In genomic region chr14:76245097-76245496, GRCh38 we compare ENCODE assay signal across 27 cellular contexts.
DNase-seq lines count a peak whose midpoint lies in the region; ATAC-seq, FAIRE-seq and TF ChIP-seq lines count a peak whose summit lies in the region.
"Had no signal": no experiment of that assay in that cellular context is flagged by ENCODE, and none has a peak within 500 bp of the region (broad histone marks: within the 10 kb centered on the region; RNA-seq: fewer than 3 reads in every experiment).

No MANE protein-coding gene starts in this region.

- H3K27ac Mint-ChIP-seq in MCF 10A (ENCODE audit: low read depth, unreplicated experiment): no peak overlapping the region
- H3K27ac Mint-ChIP-seq: CD14-positive monocyte; CD8-positive, alpha-beta memory T cell had no signal

- H3K4me3 ChIP-seq in mammary epithelial cell (replicated peaks in 1 of 3; ENCODE audit: insufficient read depth in 1 of 3, low read depth in 2 of 3, low read length in 3 of 3): no peak overlapping the region
- H3K4me3 ChIP-seq: K562, MG63 had no signal

- in situ Hi-C loops in mammary epithelial cell (cut with MboI; ENCODE audit: low sequenced_read_pairs in 2 of 2): no loop called here

- no peak overlapping the region for H3K9ac ChIP-seq in mammary epithelial cell (ENCODE audit: insufficient read depth, low read length)

- H3K4me2 ChIP-seq in mammary epithelial cell (ENCODE audit: insufficient read depth, low read depth, low read length): no peak overlapping the region

- FAIRE-seq in urothelium cell line (lab: Jason Lieb, UNC): no peak
- FAIRE-seq: GM18507 had no signal

- H3K79me2 ChIP-seq in mammary epithelial cell (ENCODE audit: insufficient read depth, low read length): no peaks in the 10 kb centered on the region

- ATAC-seq in foreskin keratinocyte (no peak), HG03025 (IDR thresholded peaks at IDR 0.05; ENCODE audit: low FRiP score, unreplicated experiment) (no peak)
- ATAC-seq: HCT116, K562 had no signal

- CTCF ChIA-PET in mammary epithelial cell (lab: Charles Lee; ENCODE audit: low non-redundant PET) (no interaction called here), MCF 10A (lab: Yijun Ruan, JAX) (no interaction called here)

- TF ChIP-seq CTCF in mammary epithelial cell (conservative IDR thresholded peaks at IDR 0.05 in 1 of 2, IDR thresholded peaks at IDR 0.05 in 1 of 2; ENCODE audit: extremely low read depth in 1 of 2, insufficient read depth in 1 of 2, low read depth in 1 of 2, low read length in 2 of 2) (no peak), MCF 10A (IDR thresholded peaks at IDR 0.05; ENCODE audit: unreplicated experiment) (no peak), foreskin keratinocyte (conservative IDR thresholded peaks at IDR 0.05) (no peak)

- intact Hi-C loops in mammary epithelial cell (cut with micrococcal nuclease) (no loop called here), MCF 10A (cut with micrococcal nuclease) (no loop called here)

- no peaks in the 10 kb centered on the region for H3K27me3 Mint-ChIP-seq in MCF 10A (ENCODE audit: insufficient read depth, unreplicated experiment)

- H3K4me1 ChIP-seq in mammary epithelial cell (ENCODE audit: insufficient read depth, low read length): no peaks in the 10 kb centered on the region
- H3K4me1 ChIP-seq in foreskin keratinocyte: no peaks in the 10 kb centered on the region
- H3K4me1 ChIP-seq: BE2C had no signal

- no peak overlapping the region for H3K4me3 Mint-ChIP-seq in MCF 10A (ENCODE audit: unreplicated experiment)
- H3K4me3 Mint-ChIP-seq: CD14-positive monocyte; CD8-positive, alpha-beta memory T cell had no signal

- no peaks in the 10 kb centered on the region for H3K9me3 ChIP-seq in mammary epithelial cell (replicated peaks; ENCODE audit: insufficient read depth, low read length)
- H3K9me3 ChIP-seq: BE2C, MG63 had no signal

- 13% methylated on average over 1 of the region's 1 CpG for WGBS in mammary epithelial cell (ENCODE audit: low coverage, missing lambda C conversion rate)

- peaks cover 6% of the 10 kb centered on the region for H3K4me1 Mint-ChIP-seq in MCF 10A (ENCODE audit: insufficient read depth, unreplicated experiment)
- H3K4me1 Mint-ChIP-seq: CD14-positive monocyte; CD8-positive, alpha-beta memory T cell had no signal

- dilution Hi-C loops in mammary epithelial cell (cut with HindIII; ENCODE audit: low sequenced_read_pairs): no loop called here

- no peak overlapping the region for H2AFZ ChIP-seq in mammary epithelial cell (ENCODE audit: low read depth, low read length)

- H3K27ac ChIP-seq in mammary epithelial cell (ENCODE audit: insufficient read depth, low read depth, low read length): no peak overlapping the region
- no peak overlapping the region for H3K27ac ChIP-seq in foreskin keratinocyte
- H3K27ac ChIP-seq: 22Rv1 had no signal

- no peaks in the 10 kb centered on the region for H4K20me1 ChIP-seq in mammary epithelial cell (ENCODE audit: insufficient read depth, low read length)

- peak; percentile 75 for DNase-seq in mammary epithelial cell
- no peak for DNase-seq in MCF 10A (ENCODE audit: unreplicated experiment)
- DNase-seq in amniotic epithelial cell (ENCODE audit: low read depth): peak; percentile 13
- peak; percentile 73 to 88 for DNase-seq in foreskin keratinocyte
- DNase-seq in urothelium cell line (ENCODE audit: low spot score): peak; percentile 15
- DNase-seq in activated CD8-positive, alpha-beta memory T cell treated with anti-CD3 and anti-CD28 coated beads, Interleukin-2, amount 50 U/mL, for 48 hours: no peak
- no peak for DNase-seq in NOMO-1 (lab: John Stamatoyannopoulos, UW; ENCODE audit: unreplicated experiment in 2 of 2)
- DNase-seq: BE2C; CD8-positive, alpha-beta memory T cell; DMS 273 treated with DMSO at 0.1 percent for 48 hours; DMS79 treated with DMSO at 0.1 percent for 48 hours; Kasumi-1; MG63; NCI-H1105 treated with DMSO at 0.1 percent for 48 hours; NCI-H2029; NCI-H446 treated with DMSO at 0.1 percent for 48 hours; NCI-H526; NCI-H82; NK-92 treated with Interleukin-12 subunit alpha and Interleukin-12 subunit beta, amount 100 ng/mL, for 24 hours; RPMI8226; SHP77 had no signal

- POLR2A ChIA-PET in MCF 10A (lab: Yijun Ruan, JAX): no interaction called here

- H3K36me3 ChIP-seq in mammary epithelial cell (ENCODE audit: insufficient read depth, low read length): no peaks in the 10 kb centered on the region
- H3K36me3 ChIP-seq: BE2C, MG63 had no signal

- BruUV-seq in mammary epithelial cell (replicated peaks; lab: Mats Ljungman, UMichigan) (no TSS peak), MCF 10A (replicated peaks; lab: Mats Ljungman, UMichigan) (no TSS peak)

- peaks cover 13% of the 10 kb centered on the region for H3K36me3 Mint-ChIP-seq in MCF 10A (ENCODE audit: insufficient read depth, unreplicated experiment)
- H3K36me3 Mint-ChIP-seq: CD14-positive monocyte had no signal

- peaks cover 8% of the 10 kb centered on the region for H3K9me3 Mint-ChIP-seq in MCF 10A (ENCODE audit: unreplicated experiment)

- H3K27me3 ChIP-seq in mammary epithelial cell (ENCODE audit: insufficient read depth, low read length): no peaks in the 10 kb centered on the region
- H3K27me3 ChIP-seq in foreskin keratinocyte: peaks cover 3% of the 10 kb centered on the region
- H3K27me3 ChIP-seq: MG63 had no signal

Comparison
In these comparisons a context has a peak if more than half of its experiments do, and no peak if none do; other contexts are left out.
1. DNase-seq: peak in mammary epithelial cell (single experiment), amniotic epithelial cell (single experiment), foreskin keratinocyte (2 of 2) and urothelium cell line (single experiment); none in MCF 10A (single experiment), activated CD8-positive, alpha-beta memory T cell treated with anti-CD3 and anti-CD28 coated beads, Interleukin-2, amount 50 U/mL, for 48 hours (single experiment) and NOMO-1 (0 of 2).